ENCODE assay signal across 9 cellular contexts in the genomic region with DNA sequence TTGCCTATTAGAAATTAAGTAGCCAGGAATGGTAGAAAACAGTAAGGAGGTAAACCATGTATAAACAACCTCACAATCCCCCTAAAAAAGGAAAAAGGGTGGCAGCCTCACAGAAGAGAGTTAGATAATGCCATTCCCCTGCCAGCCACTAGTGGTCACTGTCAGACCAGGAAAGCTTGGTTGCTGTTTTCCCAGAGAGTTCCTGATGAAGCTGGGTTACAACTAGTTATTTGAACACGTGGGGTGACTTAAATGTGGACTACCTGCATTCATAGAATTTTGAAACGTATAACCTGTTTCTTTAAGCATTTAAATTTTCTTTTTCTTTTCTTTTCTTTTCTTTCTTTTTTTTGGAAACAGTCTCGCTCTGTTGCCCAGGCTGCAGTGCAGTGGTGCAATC. TPM values are rescaled to one million over a fixed set of nuclear protein-coding genes. Genes with fewer than 3 reads are reported as not detected.
DNase-seq lines count a peak whose midpoint lies in the region; ATAC-seq and TF ChIP-seq lines count a peak whose summit lies in the region.
"Had no signal": no experiment of that assay in that cellular context is flagged by ENCODE, and none has a peak within 500 bp of the region (broad histone marks: within the 10 kb centered on the region; RNA-seq: fewer than 3 reads in every experiment).

No MANE protein-coding gene starts in this region.

- ATAC-seq in GM23338 (no peak), WTC11 (no peak), right lobe of liver (no peak), GM21381 (IDR thresholded peaks at IDR 0.05; ENCODE audit: unreplicated experiment) (no peak), HG02642 (IDR thresholded peaks at IDR 0.05; ENCODE audit: poor library complexity, unreplicated experiment) (no peak)

- H3K79me2 ChIP-seq in GM23338 (replicated peaks; ENCODE audit: insufficient read depth), result no peaks in the 10 kb centered on the region; the same call in none of the 2 replicates

- H3K4me2 ChIP-seq in GM23338, result no peak overlapping the region

- no peaks in the 10 kb centered on the region; the same call in 2 of the 3 replicates for H3K9me3 Mint-ChIP-seq in GM23338
- H3K9me3 Mint-ChIP-seq in WTC11, result peaks cover 3% of the 10 kb centered on the region

- H3K4me3 ChIP-seq in GM23338 (no peak overlapping the region), right lobe of liver (no peak overlapping the region)

- CTCF ChIA-PET in WTC11 (lab: Charles Lee), result interaction anchor here (0.6 to 7.4 kb wide), 28 partner anchors 8 to 425 kb away, joined by 3 to 151 read pairs (median 5); partner anchors contain the start of genes BTBD17, CD300A and RAB37

- WGBS in right lobe of liver (ENCODE audit: insufficient coverage, low coverage, low lambda C conversion rate, missing lambda C conversion rate), result 73% methylated on average over 3 of the region's 3 CpGs

- TF ChIP-seq CTCF in GM23338 (conservative IDR thresholded peaks at IDR 0.05; ENCODE audit: low read depth in 2 of 2) (peak; percentile 94 to 96), WTC11 (IDR thresholded peaks at IDR 0.05) (peak; percentile 82), right lobe of liver (IDR thresholded peaks at IDR 0.05) (peak; percentile 64 to 82 (median 78))

- H3K4me1 Mint-ChIP-seq in GM23338 (peaks cover 23% of the 10 kb centered on the region), WTC11 (peaks cover 18% of the 10 kb centered on the region)

- intact Hi-C loops in right lobe of liver (cut with DNase I), result no loop called here
- intact Hi-C loops in posterior vena cava (cut with DNase I), result no loop called here

- no peaks in the 10 kb centered on the region for H3K9me3 ChIP-seq in right lobe of liver

- peaks cover 18% of the 10 kb centered on the region; the same call in 1 of the 2 replicates for H3K27me3 ChIP-seq in GM23338 (ENCODE audit: insufficient read depth)
- no peaks in the 10 kb centered on the region for H3K27me3 ChIP-seq in right lobe of liver

- DNase-seq in AML-193 (lab: John Stamatoyannopoulos, UW), result peak; percentile 52 to 59
- peak; percentile 65 for DNase-seq in GM23338 (ENCODE audit: low spot score)
- DNase-seq in WTC11 (ENCODE audit: low spot score), result peak; percentile 52
- no peak for DNase-seq in right lobe of liver
- DNase-seq in posterior vena cava (ENCODE audit: low spot score), result no peak
- DNase-seq in stimulated activated naive CD4-positive, alpha-beta T cell (lab: John Stamatoyannopoulos, UW), result no peak

- H4K20me1 ChIP-seq in GM23338 (replicated peaks; ENCODE audit: insufficient read depth), result no peaks in the 10 kb centered on the region; the same call in 1 of the 2 replicates

- H3F3A ChIP-seq in GM23338 (replicated peaks; ENCODE audit: low read depth), result no peaks in the 10 kb centered on the region

- no peak overlapping the region for H3K4me3 Mint-ChIP-seq in GM23338
- H3K4me3 Mint-ChIP-seq in WTC11, result no peak overlapping the region
- H3K4me3 Mint-ChIP-seq: dendritic cell treated with granulocyte-macrophage colony-stimulating factor and Interleukin-4, amounts not matched to agents 40 ng/mL and 50 ng/mL, for 4 days had no signal

- H3K27ac ChIP-seq in GM23338 (ENCODE audit: low read depth) (no peak overlapping the region), right lobe of liver (peak overlapping the region in 1 of 3 donors; percentile 99)

- H3K9me2 ChIP-seq in GM23338 (ENCODE audit: insufficient read depth), result no peaks in the 10 kb centered on the region

- H3K27me3 Mint-ChIP-seq in GM23338 (ENCODE audit: insufficient read depth, low read depth, poor library complexity) (peaks cover 19% of the 10 kb centered on the region), WTC11 (ENCODE audit: low read depth) (peaks cover 11% of the 10 kb centered on the region)

- H3K4me1 ChIP-seq in GM23338 (ENCODE audit: insufficient read depth), result peaks cover 14% of the 10 kb centered on the region; the same call in 1 of the 2 replicates
- peaks cover 0 to 86% (median 35%) of the 10 kb centered on the region in 4 donors for H3K4me1 ChIP-seq in right lobe of liver

- no peak overlapping the region for H3K27ac Mint-ChIP-seq in GM23338
- H3K27ac Mint-ChIP-seq in WTC11, result no peak overlapping the region
- H3K27ac Mint-ChIP-seq: dendritic cell treated with granulocyte-macrophage colony-stimulating factor and Interleukin-4, amounts not matched to agents 40 ng/mL and 50 ng/mL, for 4 days had no signal

- POLR2A ChIA-PET in WTC11 (lab: Charles Lee), result interaction anchor here (0.5 to 1.0 kb wide), 2 partner anchors 16 to 418 kb away, joined by 3 to 4 read pairs; no protein-coding TSS in a partner anchor

- H2AFZ ChIP-seq in GM23338, result no peak overlapping the region

- H3K36me3 Mint-ChIP-seq in GM23338 (ENCODE audit: low read depth), result peaks cover 7% of the 10 kb centered on the region; the same call in 2 of the 3 replicates
- peaks cover 7% of the 10 kb centered on the region; the same call in 1 of the 2 replicates for H3K36me3 Mint-ChIP-seq in WTC11

- TF ChIP-seq POLR2A in right lobe of liver (IDR thresholded peaks at IDR 0.05), result no peak

- H3K36me3 ChIP-seq in GM23338 (ENCODE audit: insufficient read depth), result no peaks in the 10 kb centered on the region
- peaks cover 0 to 11% (median 3%) of the 10 kb centered on the region in 4 donors for H3K36me3 ChIP-seq in right lobe of liver

TF ChIP-seq in GM23338, 12 proteins besides CTCF, POLR2A, EP300 and RAD21 (continues in another document):
- TF ChIP-seq EZH2 (IDR thresholded peaks at IDR 0.05; ENCODE audit: low read depth, unreplicated experiment) (no peak), EZH2phosphoT487 (IDR thresholded peaks at IDR 0.05; ENCODE audit: unreplicated experiment) (no peak), CREB1 (CRISPR knock-in tag; IDR thresholded peaks at IDR 0.05; ENCODE audit: low read depth) (no peak), ZNF331 (CRISPR knock-in tag; IDR thresholded peaks at IDR 0.05; ENCODE audit: low read depth) (no peak), NANOG (IDR thresholded peaks at IDR 0.05; ENCODE audit: borderline replicate concordance) (no peak)

TF ChIP-seq in WTC11, 78 proteins besides CTCF, POLR2A, EP300 and RAD21 (continues in another document):
- TF ChIP-seq RELA (CRISPR knock-in tag; IDR thresholded peaks at IDR 0.05; ENCODE audit: borderline replicate concordance) (no peak), ETV6 (CRISPR knock-in tag; IDR thresholded peaks at IDR 0.05) (no peak), ZNF138 (CRISPR knock-in tag; conservative IDR thresholded peaks at IDR 0.05) (no peak), AFF4 (CRISPR knock-in tag; IDR thresholded peaks at IDR 0.05; ENCODE audit: borderline replicate concordance) (no peak), EMX1 (CRISPR knock-in tag; IDR thresholded peaks at IDR 0.05) (no peak), ZNF232 (CRISPR knock-in tag; IDR thresholded peaks at IDR 0.05) (no peak), ZNF317 (CRISPR knock-in tag; IDR thresholded peaks at IDR 0.05; ENCODE audit: borderline replicate concordance, low read depth) (no peak)
- TF ChIP-seq, protein P1, sequence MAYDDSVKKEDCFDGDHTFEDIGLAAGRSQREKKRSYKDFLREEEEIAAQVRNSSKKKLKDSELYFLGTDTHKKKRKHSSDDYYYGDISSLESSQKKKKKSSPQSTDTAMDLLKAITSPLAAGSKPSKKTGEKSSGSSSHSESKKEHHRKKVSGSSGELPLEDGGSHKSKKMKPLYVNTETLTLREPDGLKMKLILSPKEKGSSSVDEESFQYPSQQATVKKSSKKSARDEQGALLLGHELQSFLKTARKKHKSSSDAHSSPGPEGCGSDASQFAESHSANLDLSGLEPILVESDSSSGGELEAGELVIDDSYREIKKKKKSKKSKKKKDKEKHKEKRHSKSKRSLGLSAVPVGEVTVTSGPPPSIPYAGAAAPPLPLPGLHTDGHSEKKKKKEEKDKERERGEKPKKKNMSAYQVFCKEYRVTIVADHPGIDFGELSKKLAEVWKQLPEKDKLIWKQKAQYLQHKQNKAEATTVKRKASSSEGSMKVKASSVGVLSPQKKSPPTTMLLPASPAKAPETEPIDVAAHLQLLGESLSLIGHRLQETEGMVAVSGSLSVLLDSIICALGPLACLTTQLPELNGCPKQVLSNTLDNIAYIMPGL (CRISPR knock-in tag; IDR thresholded peaks at IDR 0.05), result no peak

RNA-seq across cellular contexts. Expression of gene GPRC5C, which starts 5.8 kb away (rescaled TPM):
- 20.7 and 22.4 TPM in 2 replicates for total RNA-seq in GM23338 (2014; rRNA removed; shearing (Covaris generic))
- polyA plus RNA-seq in GM23338 (2016; fragmentation: Nextera tagmentation; extraction: Ambion mirVana), result 8.9 and 9.0 TPM in 2 replicates
- total RNA-seq in WTC11 (2021) (19.6 to 20.7 TPM (median 20.6 TPM) in 3 replicates), right lobe of liver (100 to 1,000 TPM; 120 to 215 (median 131) TPM), posterior vena cava (10 to 100 TPM in 1 of 2 donors, 1 to 10 TPM in 1; 7.3 to 12.9 TPM)

RNA-seq across cellular contexts. Expression of gene CD300A, which starts 28.7 kb away (rescaled TPM):
- 0.45 and 0.70 TPM in 2 replicates for total RNA-seq in GM23338 (2014; rRNA removed; shearing (Covaris generic))
- 0.37 and 0.54 TPM in 2 replicates for polyA plus RNA-seq in GM23338 (2016; fragmentation: Nextera tagmentation; extraction: Ambion mirVana)
- total RNA-seq in WTC11 (2021) (1.1 to 2.0 TPM (median 1.7 TPM) in 3 replicates), right lobe of liver (10 to 100 TPM in 1 of 6 experiments, 1 to 10 TPM in 5; 4.8 to 16.6 (median 6.6) TPM), posterior vena cava (1 to 10 TPM; 5.9 to 8.5 TPM)

Comparison
In these comparisons a context has a peak if more than half of its experiments do, and no peak if none do; other contexts are left out.
1. DNase-seq: peak in AML-193 (2 of 2), GM23338 (single experiment) and WTC11 (single experiment); none in right lobe of liver (0 of 3), posterior vena cava (single experiment) and stimulated activated naive CD4-positive, alpha-beta T cell (0 of 6).
2. Peak in every context shown above with its lines, with median percentiles within 50 percentile points of each other: CTCF ChIP-seq.